In the genomic region with DNA sequence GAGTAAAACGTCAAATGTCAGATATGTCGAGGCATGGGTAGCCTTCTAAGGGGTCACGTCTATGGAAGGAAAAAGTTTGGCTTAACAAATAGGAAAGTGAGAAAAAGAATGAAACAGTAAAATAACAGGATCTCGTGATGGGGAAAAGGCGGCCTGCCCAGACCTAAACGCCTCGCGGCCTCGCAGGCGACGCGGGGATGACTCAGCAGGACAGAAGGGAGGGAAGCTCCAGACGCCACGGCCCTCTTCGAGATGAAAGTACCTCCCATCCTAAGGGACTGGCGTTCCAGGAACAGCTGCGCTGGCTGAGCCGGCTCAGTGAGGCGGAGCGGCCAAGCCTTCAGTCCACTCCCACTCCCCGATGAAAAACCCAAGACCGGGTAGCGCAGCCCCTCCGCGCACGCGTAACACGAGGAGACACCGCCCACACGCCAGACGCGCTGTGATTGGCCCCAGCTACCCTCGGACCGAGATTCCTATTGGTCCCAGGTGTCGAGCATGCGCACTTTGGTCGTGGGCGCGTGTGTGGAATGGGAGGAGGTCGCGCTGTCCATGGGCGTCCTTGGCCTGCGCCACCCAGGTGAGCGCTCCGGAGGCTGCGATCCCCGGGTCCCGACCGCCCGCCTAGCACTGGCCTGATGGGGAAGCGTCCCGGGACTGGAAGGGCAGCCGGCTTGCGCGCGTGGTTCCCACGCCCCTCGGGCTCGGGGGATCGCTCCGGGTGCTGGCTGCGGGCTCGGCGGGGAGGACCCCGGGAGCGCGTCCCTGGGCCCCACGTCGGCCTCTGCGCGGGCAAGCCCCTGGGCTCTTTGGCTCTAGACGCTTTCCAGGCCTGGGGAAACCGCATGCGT, we compare ENCODE assay signal across 1 cellular context.
TF ChIP-seq lines count a peak whose summit lies in the region.

No MANE protein-coding gene starts in this region.

TF ChIP-seq in HepG2, 621 proteins besides CTCF, POLR2A, EP300 and RAD21 (continued from another document and continues in another):
- no peak for TF ChIP-seq TEF (CRISPR knock-in tag; IDR thresholded peaks at IDR 0.05)
- TF ChIP-seq UBTF (CRISPR knock-in tag; IDR thresholded peaks at IDR 0.05), result peak; percentile 76
- no peak for TF ChIP-seq ARHGAP35 (CRISPR knock-in tag; IDR thresholded peaks at IDR 0.05; ENCODE audit: borderline replicate concordance)
- TF ChIP-seq NFIB (CRISPR knock-in tag; IDR thresholded peaks at IDR 0.05; ENCODE audit: borderline replicate concordance), result no peak
- 0 out of 2 replicates have a peak, but pooled peaks have one; percentile 19 for TF ChIP-seq MNT (IDR thresholded peaks at IDR 0.05)
- TF ChIP-seq, protein P1, sequence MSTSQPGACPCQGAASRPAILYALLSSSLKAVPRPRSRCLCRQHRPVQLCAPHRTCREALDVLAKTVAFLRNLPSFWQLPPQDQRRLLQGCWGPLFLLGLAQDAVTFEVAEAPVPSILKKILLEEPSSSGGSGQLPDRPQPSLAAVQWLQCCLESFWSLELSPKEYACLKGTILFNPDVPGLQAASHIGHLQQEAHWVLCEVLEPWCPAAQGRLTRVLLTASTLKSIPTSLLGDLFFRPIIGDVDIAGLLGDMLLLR (CRISPR knock-in tag; IDR thresholded peaks at IDR 0.05), result peak; percentile 32; the same call in 1 of the 2 replicates
- 0 out of 2 replicates have a peak, but pooled peaks have one; percentile 23 for TF ChIP-seq PCBP1 (IDR thresholded peaks at IDR 0.05; ENCODE audit: borderline replicate concordance, low read depth, low read length)
- TF ChIP-seq KLF15 (CRISPR knock-in tag; IDR thresholded peaks at IDR 0.05; ENCODE audit: borderline replicate concordance), result no peak
- 0 out of 2 replicates have a peak, but pooled peaks have one; percentile 72 for TF ChIP-seq SATB2 (CRISPR knock-in tag; IDR thresholded peaks at IDR 0.05)
- TF ChIP-seq ZNF234 (CRISPR knock-in tag; conservative IDR thresholded peaks at IDR 0.05), result no peak
- no peak for TF ChIP-seq SP1 (IDR thresholded peaks at IDR 0.05)
- TF ChIP-seq SP1 (CRISPR knock-in tag; IDR thresholded peaks at IDR 0.05), result no peak
- TF ChIP-seq, protein P2, sequence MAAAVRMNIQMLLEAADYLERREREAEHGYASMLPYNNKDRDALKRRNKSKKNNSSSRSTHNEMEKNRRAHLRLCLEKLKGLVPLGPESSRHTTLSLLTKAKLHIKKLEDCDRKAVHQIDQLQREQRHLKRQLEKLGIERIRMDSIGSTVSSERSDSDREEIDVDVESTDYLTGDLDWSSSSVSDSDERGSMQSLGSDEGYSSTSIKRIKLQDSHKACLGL (CRISPR knock-in tag; IDR thresholded peaks at IDR 0.05), result no peak; the same call in 1 of the 2 replicates
- no peak for TF ChIP-seq ZNF567 (CRISPR knock-in tag; IDR thresholded peaks at IDR 0.05; ENCODE audit: borderline replicate concordance)
- no peak for TF ChIP-seq U2AF2 (IDR thresholded peaks at IDR 0.05; ENCODE audit: low read depth, low read length)
- TF ChIP-seq TFDP2 (CRISPR knock-in tag; IDR thresholded peaks at IDR 0.05), result peak; percentile 74
- TF ChIP-seq KDM2A (CRISPR knock-in tag; IDR thresholded peaks at IDR 0.05; ENCODE audit: borderline replicate concordance, low read depth), result peak; percentile 48; the same call in 1 of the 2 replicates
- no peak for TF ChIP-seq ZNF879 (CRISPR knock-in tag; IDR thresholded peaks at IDR 0.05)
- no peak for TF ChIP-seq ELF4 (CRISPR knock-in tag; IDR thresholded peaks at IDR 0.05; ENCODE audit: borderline replicate concordance)
- TF ChIP-seq, protein P3, sequence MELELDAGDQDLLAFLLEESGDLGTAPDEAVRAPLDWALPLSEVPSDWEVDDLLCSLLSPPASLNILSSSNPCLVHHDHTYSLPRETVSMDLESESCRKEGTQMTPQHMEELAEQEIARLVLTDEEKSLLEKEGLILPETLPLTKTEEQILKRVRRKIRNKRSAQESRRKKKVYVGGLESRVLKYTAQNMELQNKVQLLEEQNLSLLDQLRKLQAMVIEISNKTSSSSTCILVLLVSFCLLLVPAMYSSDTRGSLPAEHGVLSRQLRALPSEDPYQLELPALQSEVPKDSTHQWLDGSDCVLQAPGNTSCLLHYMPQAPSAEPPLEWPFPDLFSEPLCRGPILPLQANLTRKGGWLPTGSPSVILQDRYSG (CRISPR knock-in tag; IDR thresholded peaks at IDR 0.05), result 0 out of 2 replicates have a peak, but pooled peaks have one; percentile 20
- no peak for TF ChIP-seq JDP2 (CRISPR knock-in tag; IDR thresholded peaks at IDR 0.05; ENCODE audit: borderline replicate concordance)
- TF ChIP-seq KDM5B (CRISPR knock-in tag; IDR thresholded peaks at IDR 0.05; ENCODE audit: borderline replicate concordance), result peak; percentile 55; the same call in 1 of the 2 replicates
- no peak for TF ChIP-seq ZBTB26 (CRISPR knock-in tag; IDR thresholded peaks at IDR 0.05; ENCODE audit: borderline replicate concordance)
- peak; percentile 9; the same call in 1 of the 2 replicates for TF ChIP-seq SALL1 (CRISPR knock-in tag; IDR thresholded peaks at IDR 0.05)
- TF ChIP-seq, protein P4, sequence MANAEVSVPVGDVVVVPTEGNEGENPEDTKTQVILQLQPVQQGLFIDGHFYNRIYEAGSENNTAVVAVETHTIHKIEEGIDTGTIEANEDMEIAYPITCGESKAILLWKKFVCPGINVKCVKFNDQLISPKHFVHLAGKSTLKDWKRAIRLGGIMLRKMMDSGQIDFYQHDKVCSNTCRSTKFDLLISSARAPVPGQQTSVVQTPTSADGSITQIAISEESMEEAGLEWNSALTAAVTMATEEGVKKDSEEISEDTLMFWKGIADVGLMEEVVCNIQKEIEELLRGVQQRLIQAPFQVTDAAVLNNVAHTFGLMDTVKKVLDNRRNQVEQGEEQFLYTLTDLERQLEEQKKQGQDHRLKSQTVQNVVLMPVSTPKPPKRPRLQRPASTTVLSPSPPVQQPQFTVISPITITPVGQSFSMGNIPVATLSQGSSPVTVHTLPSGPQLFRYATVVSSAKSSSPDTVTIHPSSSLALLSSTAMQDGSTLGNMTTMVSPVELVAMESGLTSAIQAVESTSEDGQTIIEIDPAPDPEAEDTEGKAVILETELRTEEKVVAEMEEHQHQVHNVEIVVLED (CRISPR knock-in tag; IDR thresholded peaks at IDR 0.05; ENCODE audit: borderline replicate concordance), result no peak
- TF ChIP-seq ZNF691 (CRISPR knock-in tag; IDR thresholded peaks at IDR 0.05; ENCODE audit: borderline replicate concordance, low read depth), result no peak
- TF ChIP-seq MLX (CRISPR knock-in tag; IDR thresholded peaks at IDR 0.05), result no peak
- TF ChIP-seq SMC3 (IDR thresholded peaks at IDR 0.05; ENCODE audit: low read length), result no peak
- 0 out of 2 replicates have a peak, but pooled peaks have one; percentile 42 for TF ChIP-seq MEF2D (CRISPR knock-in tag; IDR thresholded peaks at IDR 0.05)
- TF ChIP-seq THYN1 (CRISPR knock-in tag; IDR thresholded peaks at IDR 0.05; ENCODE audit: borderline replicate concordance, low read depth), result 0 out of 2 replicates have a peak, but pooled peaks have one; percentile 32
- TF ChIP-seq GATAD1 (CRISPR knock-in tag; IDR thresholded peaks at IDR 0.05), result peak; percentile 67; the same call in 1 of the 2 replicates
- TF ChIP-seq NR1H2 (CRISPR knock-in tag; IDR thresholded peaks at IDR 0.05; ENCODE audit: borderline replicate concordance, low read depth), result no peak
- TF ChIP-seq BCLAF1 (IDR thresholded peaks at IDR 0.05), result no peak
- no peak for TF ChIP-seq MTF2 (CRISPR knock-in tag; IDR thresholded peaks at IDR 0.05; ENCODE audit: borderline replicate concordance)
- no peak for TF ChIP-seq NKX3-1 (CRISPR knock-in tag; IDR thresholded peaks at IDR 0.05)
